24 cellular contexts compared by ENCODE assay signal in the genomic region with DNA sequence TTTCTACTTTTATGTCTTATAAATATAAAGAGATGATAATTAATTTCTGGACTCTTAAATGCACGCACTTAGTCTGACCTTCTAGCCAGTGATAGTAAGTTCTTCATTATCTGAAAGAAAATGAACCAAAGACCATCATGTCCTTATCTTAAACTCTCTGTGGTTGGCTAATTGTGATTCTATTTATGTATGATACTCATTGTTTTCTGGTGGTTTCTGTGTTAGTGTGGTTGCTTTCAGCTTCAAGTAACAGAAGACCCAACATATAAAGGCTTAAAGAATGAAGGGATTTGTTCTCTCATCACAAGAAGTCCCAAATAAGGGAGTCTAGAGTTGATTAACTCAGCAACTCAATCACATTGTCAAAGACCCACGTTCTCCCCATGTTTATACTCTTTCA.
"Had no signal": no experiment of that assay in that cellular context is flagged by ENCODE, and none has a peak within 500 bp of the region (broad histone marks: within the 10 kb centered on the region; RNA-seq: fewer than 3 reads in every experiment).

No MANE protein-coding gene starts in this region.

- H3K9me3 ChIP-seq: gastrocnemius medialis, mucosa of descending colon, neutrophil, pancreas, right lobe of liver, testis, tibial nerve, upper lobe of right lung, vagina had no signal

- H3K4me3 ChIP-seq: dorsolateral prefrontal cortex, gastrocnemius medialis, lung, mucosa of descending colon, pancreas, right lobe of liver, testis, tibial nerve, upper lobe of right lung, vagina had no signal

- FAIRE-seq: colon, kidney, pancreas, small intestine had no signal

- ATAC-seq: gastrocnemius medialis; mucosa of descending colon; natural killer cell treated with Interleukin-12 subunit alpha and Interleukin-12 subunit beta and Interleukin-15 and Interleukin-18, amount 100 ng/mL, for 72 hours; pancreas; upper lobe of right lung had no signal

- H3K27ac ChIP-seq: dorsolateral prefrontal cortex, gastrocnemius medialis, neutrophil, pancreas, right lobe of liver, testis, tibial nerve, upper lobe of right lung, vagina had no signal

- H3K36me3 ChIP-seq: gastrocnemius medialis, neutrophil, pancreas, right lobe of liver, tibial nerve, upper lobe of right lung, vagina had no signal

- H3K27me3 ChIP-seq: gastrocnemius medialis, neutrophil, right lobe of liver, testis, tibial nerve, upper lobe of right lung, vagina had no signal

- DNase-seq: dorsolateral prefrontal cortex; effector CD4-positive, alpha-beta T cell; gastrocnemius medialis; head of caudate nucleus; kidney; mucosa of descending colon; naive B cell; pancreas; retina; right lobe of liver; small intestine; stimulated activated CD4-positive, alpha-beta T cell treated with anti-CD3 and anti-CD28 coated beads, Interleukin-15, amount 100 ng/mL, for 24 hours; stimulated activated CD4-positive, alpha-beta T cell treated with anti-CD3 and anti-CD28 coated beads, Interleukin-2, amount 100 ng/mL, for 48 hours; stimulated activated CD8-positive, alpha-beta memory T cell treated with anti-CD3 and anti-CD28 coated beads, Interleukin-4, amount 100 ng/mL, for 48 hours; stimulated activated naive CD4-positive, alpha-beta T cell treated with Interleukin-2 at 50 U/mL for 16 hours; substantia nigra; testis; upper lobe of right lung had no signal

- H3K4me1 ChIP-seq: gastrocnemius medialis, right lobe of liver, testis, tibial nerve, upper lobe of right lung, vagina had no signal
